ENCODE assay signal across 1 cellular context in genomic region chr13:31950121-31950810, GRCh38.
TF ChIP-seq lines count a peak whose summit lies in the region.

No MANE protein-coding gene starts in this region.

TF ChIP-seq in IMR-90, 13 proteins besides CTCF, POLR2A, EP300 and RAD21 (continued from another document):
- TF ChIP-seq CHD1 (IDR thresholded peaks at IDR 0.05; ENCODE audit: low read depth, low read length) (no peak), MAFK (IDR thresholded peaks at IDR 0.05; ENCODE audit: low read depth, low read length) (no peak), BHLHE40 (IDR thresholded peaks at IDR 0.05; ENCODE audit: low read depth, low read length) (no peak), SMC3 (IDR thresholded peaks at IDR 0.05; ENCODE audit: low read depth, low read length) (no peak)
